Comparison of ENCODE assay signal across 8 cellular contexts in genomic region chr5:95870105-95870672, GRCh38. TPM values are rescaled to one million over a fixed set of nuclear protein-coding genes. Genes with fewer than 3 reads are reported as not detected.
DNase-seq lines count a peak whose midpoint lies in the region; ATAC-seq and TF ChIP-seq lines count a peak whose summit lies in the region.

No MANE protein-coding gene starts in this region.

- no peak overlapping the region for H3K27ac Mint-ChIP-seq in WTC11

- no peak overlapping the region for H3K4me3 ChIP-seq in SK-N-SH (ENCODE audit: low read depth in 2 of 2, low read length in 1 of 2)
- H3K4me3 ChIP-seq in coronary artery, result no peak overlapping the region

- no peaks in the 10 kb centered on the region for H3K9me2 ChIP-seq in SK-N-SH

- TF ChIP-seq EP300 in SK-N-SH (IDR thresholded peaks at IDR 0.05; ENCODE audit: borderline replicate concordance in 1 of 2, low read depth in 1 of 2, low read length in 1 of 2), result no peak

- DNase-seq in SK-N-SH (no peak), coronary artery (ENCODE audit: low spot score) (no peak), WTC11 (ENCODE audit: low spot score) (no peak), NCI-H1048 (lab: John Stamatoyannopoulos, UW) (no peak), EL (no peak)
- DNase-seq in stimulated activated CD4-positive, alpha-beta T cell treated with anti-CD3 and anti-CD28 coated beads, Interleukin-12 subunit alpha, Interleukin-12 subunit beta, amount 100 ng/mL, for 48 hours (ENCODE audit: low read depth in 2 of 3, low spot score in 1 of 3), result peak; percentile 42 to 53 (median 48)

- no peaks in the 10 kb centered on the region for H4K20me1 ChIP-seq in SK-N-SH (ENCODE audit: insufficient read depth)

- 80% methylated on average over 1 of the region's 1 CpG for WGBS in SK-N-SH (ENCODE audit: low lambda C conversion rate)

- POLR2A ChIA-PET in SK-N-SH (lab: Yijun Ruan, JAX), result no interaction called here
- POLR2A ChIA-PET in WTC11 (lab: Charles Lee), result no interaction called here

- no peaks in the 10 kb centered on the region for H3K27me3 Mint-ChIP-seq in WTC11 (ENCODE audit: low read depth)

- H3K9ac ChIP-seq in SK-N-SH, result peak overlapping the region; percentile 49; the same call in 1 of the 2 replicates

- H3K9me3 Mint-ChIP-seq in WTC11, result peaks cover 10% of the 10 kb centered on the region

- H3F3A ChIP-seq in SK-N-SH (replicated peaks; ENCODE audit: insufficient read depth), result peaks cover 31% of the 10 kb centered on the region

- no peaks in the 10 kb centered on the region for H3K9me3 ChIP-seq in SK-N-SH

- H3K4me1 ChIP-seq in SK-N-SH (ENCODE audit: control insufficient read depth in 1 of 2, insufficient read depth in 2 of 2, low read depth in 1 of 2, low read length in 1 of 2), result peaks cover 0 to 18% of the 10 kb centered on the region in 2 experiments; a peak in 1 of 4 replicates

- H3K4me3 Mint-ChIP-seq in WTC11, result no peak overlapping the region

- 0 out of 2 replicates have a peak, but pooled peaks cover 5% of the 10 kb centered on the region for H3K4me1 Mint-ChIP-seq in WTC11

- H3K36me3 Mint-ChIP-seq in WTC11, result no peaks in the 10 kb centered on the region

- no peaks in the 10 kb centered on the region for H3K36me3 ChIP-seq in SK-N-SH (replicated peaks in 1 of 2; ENCODE audit: control insufficient read depth in 1 of 2, insufficient read depth in 2 of 2, low read length in 1 of 2)

- no peaks in the 10 kb centered on the region for H3K79me2 ChIP-seq in SK-N-SH (ENCODE audit: insufficient read depth)

- no peak for TF ChIP-seq RAD21 in SK-N-SH (IDR thresholded peaks at IDR 0.05; ENCODE audit: low read length)

- ATAC-seq in GM18520 (IDR thresholded peaks at IDR 0.05; ENCODE audit: unreplicated experiment) (peak; percentile 54), HG02852 (IDR thresholded peaks at IDR 0.05; ENCODE audit: unreplicated experiment) (peak; percentile 62), WTC11 (no peak)

- peak overlapping the region in 1 of 2 experiments; percentile 74; a peak in 2 of 4 replicates for H3K27ac ChIP-seq in SK-N-SH (ENCODE audit: low read depth in 2 of 2, low read length in 1 of 2)
- H3K27ac ChIP-seq in coronary artery, result peak overlapping the region; percentile 29 to 74

- CTCF ChIA-PET in SK-N-SH (lab: Yijun Ruan, JAX) (interaction anchor here (0.8 to 2.8 kb wide), 5 partner anchors 7 to 475 kb away, joined by 3 to 12 read pairs (median 3); no protein-coding TSS in a partner anchor), WTC11 (lab: Charles Lee) (interaction anchor here (1.1 kb wide), 1 partner anchor 466 kb away, joined by 3 read pairs; no protein-coding TSS in a partner anchor)

- no peak overlapping the region; the same call in 1 of the 2 replicates for H2AFZ ChIP-seq in SK-N-SH (ENCODE audit: low read depth)

- H3K27me3 ChIP-seq in SK-N-SH (ENCODE audit: insufficient read depth), result no peaks in the 10 kb centered on the region

- H3K4me2 ChIP-seq in SK-N-SH, result peak overlapping the region; percentile 34; the same call in 1 of the 2 replicates

- TF ChIP-seq CTCF in SK-N-SH (IDR thresholded peaks at IDR 0.05) (no peak), coronary artery (IDR thresholded peaks at IDR 0.05) (no peak), WTC11 (IDR thresholded peaks at IDR 0.05) (no peak)

TF ChIP-seq in SK-N-SH, 30 proteins besides CTCF, POLR2A, EP300 and RAD21:
- TF ChIP-seq MAX (IDR thresholded peaks at IDR 0.05; ENCODE audit: low read depth), result no peak
- peak; percentile 52; the same call in 1 of the 2 replicates for TF ChIP-seq FOSL2 (IDR thresholded peaks at IDR 0.05; ENCODE audit: borderline replicate concordance, low read depth)
- no peak for TF ChIP-seq MXI1 (IDR thresholded peaks at IDR 0.05; ENCODE audit: low read depth, low read length)
- no peak for TF ChIP-seq PBX3 (IDR thresholded peaks at IDR 0.05)

TF ChIP-seq in WTC11, 78 proteins besides CTCF, POLR2A, EP300 and RAD21 (continues in another document):
- no peak for TF ChIP-seq SP1 (CRISPR knock-in tag; conservative IDR thresholded peaks at IDR 0.05)
- TF ChIP-seq FOXK1 (CRISPR knock-in tag; IDR thresholded peaks at IDR 0.05), result no peak
- TF ChIP-seq, protein P1, sequence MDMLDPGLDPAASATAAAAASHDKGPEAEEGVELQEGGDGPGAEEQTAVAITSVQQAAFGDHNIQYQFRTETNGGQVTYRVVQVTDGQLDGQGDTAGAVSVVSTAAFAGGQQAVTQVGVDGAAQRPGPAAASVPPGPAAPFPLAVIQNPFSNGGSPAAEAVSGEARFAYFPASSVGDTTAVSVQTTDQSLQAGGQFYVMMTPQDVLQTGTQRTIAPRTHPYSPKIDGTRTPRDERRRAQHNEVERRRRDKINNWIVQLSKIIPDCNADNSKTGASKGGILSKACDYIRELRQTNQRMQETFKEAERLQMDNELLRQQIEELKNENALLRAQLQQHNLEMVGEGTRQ (CRISPR knock-in tag; IDR thresholded peaks at IDR 0.05), result no peak
- TF ChIP-seq, protein P2, sequence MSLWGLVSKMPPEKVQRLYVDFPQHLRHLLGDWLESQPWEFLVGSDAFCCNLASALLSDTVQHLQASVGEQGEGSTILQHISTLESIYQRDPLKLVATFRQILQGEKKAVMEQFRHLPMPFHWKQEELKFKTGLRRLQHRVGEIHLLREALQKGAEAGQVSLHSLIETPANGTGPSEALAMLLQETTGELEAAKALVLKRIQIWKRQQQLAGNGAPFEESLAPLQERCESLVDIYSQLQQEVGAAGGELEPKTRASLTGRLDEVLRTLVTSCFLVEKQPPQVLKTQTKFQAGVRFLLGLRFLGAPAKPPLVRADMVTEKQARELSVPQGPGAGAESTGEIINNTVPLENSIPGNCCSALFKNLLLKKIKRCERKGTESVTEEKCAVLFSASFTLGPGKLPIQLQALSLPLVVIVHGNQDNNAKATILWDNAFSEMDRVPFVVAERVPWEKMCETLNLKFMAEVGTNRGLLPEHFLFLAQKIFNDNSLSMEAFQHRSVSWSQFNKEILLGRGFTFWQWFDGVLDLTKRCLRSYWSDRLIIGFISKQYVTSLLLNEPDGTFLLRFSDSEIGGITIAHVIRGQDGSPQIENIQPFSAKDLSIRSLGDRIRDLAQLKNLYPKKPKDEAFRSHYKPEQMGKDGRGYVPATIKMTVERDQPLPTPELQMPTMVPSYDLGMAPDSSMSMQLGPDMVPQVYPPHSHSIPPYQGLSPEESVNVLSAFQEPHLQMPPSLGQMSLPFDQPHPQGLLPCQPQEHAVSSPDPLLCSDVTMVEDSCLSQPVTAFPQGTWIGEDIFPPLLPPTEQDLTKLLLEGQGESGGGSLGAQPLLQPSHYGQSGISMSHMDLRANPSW (CRISPR knock-in tag; conservative IDR thresholded peaks at IDR 0.05; ENCODE audit: low read depth), result no peak
- no peak for TF ChIP-seq KAT7 (CRISPR knock-in tag; IDR thresholded peaks at IDR 0.05; ENCODE audit: borderline replicate concordance)
- no peak for TF ChIP-seq TCF7 (CRISPR knock-in tag; IDR thresholded peaks at IDR 0.05; ENCODE audit: low read depth)
- TF ChIP-seq, protein P3, sequence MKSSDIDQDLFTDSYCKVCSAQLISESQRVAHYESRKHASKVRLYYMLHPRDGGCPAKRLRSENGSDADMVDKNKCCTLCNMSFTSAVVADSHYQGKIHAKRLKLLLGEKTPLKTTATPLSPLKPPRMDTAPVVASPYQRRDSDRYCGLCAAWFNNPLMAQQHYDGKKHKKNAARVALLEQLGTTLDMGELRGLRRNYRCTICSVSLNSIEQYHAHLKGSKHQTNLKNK (CRISPR knock-in tag; IDR thresholded peaks at IDR 0.05), result no peak
- TF ChIP-seq ZNF396 (CRISPR knock-in tag; IDR thresholded peaks at IDR 0.05; ENCODE audit: borderline replicate concordance), result no peak
- TF ChIP-seq FOXJ3 (CRISPR knock-in tag; IDR thresholded peaks at IDR 0.05; ENCODE audit: borderline replicate concordance), result no peak
- no peak for TF ChIP-seq ATF6 (CRISPR knock-in tag; IDR thresholded peaks at IDR 0.05)
- TF ChIP-seq, protein P4, sequence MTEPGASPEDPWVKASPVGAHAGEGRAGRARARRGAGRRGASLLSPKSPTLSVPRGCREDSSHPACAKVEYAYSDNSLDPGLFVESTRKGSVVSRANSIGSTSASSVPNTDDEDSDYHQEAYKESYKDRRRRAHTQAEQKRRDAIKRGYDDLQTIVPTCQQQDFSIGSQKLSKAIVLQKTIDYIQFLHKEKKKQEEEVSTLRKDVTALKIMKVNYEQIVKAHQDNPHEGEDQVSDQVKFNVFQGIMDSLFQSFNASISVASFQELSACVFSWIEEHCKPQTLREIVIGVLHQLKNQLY (CRISPR knock-in tag; IDR thresholded peaks at IDR 0.05), result no peak
- no peak for TF ChIP-seq NFE2L1 (CRISPR knock-in tag; IDR thresholded peaks at IDR 0.05)
- no peak for TF ChIP-seq CREM (CRISPR knock-in tag; IDR thresholded peaks at IDR 0.05)
- TF ChIP-seq TEAD1 (CRISPR knock-in tag; IDR thresholded peaks at IDR 0.05), result no peak
- no peak for TF ChIP-seq MXD4 (CRISPR knock-in tag; IDR thresholded peaks at IDR 0.05; ENCODE audit: borderline replicate concordance)
- no peak for TF ChIP-seq OVOL2 (CRISPR knock-in tag; IDR thresholded peaks at IDR 0.05; ENCODE audit: borderline replicate concordance)

RNA-seq across cellular contexts. Expression of gene GLRX, which starts 47.7 kb away (rescaled TPM):
- polyA plus RNA-seq in SK-N-SH (2012; rRNA removed), result 40.0 and 50.9 TPM in 2 replicates
- polyA plus RNA-seq in SK-N-SH (2012; cell fraction: cytosol; rRNA removed), result 49.0 and 49.6 TPM in 2 replicates
- 14.3 and 23.7 TPM in 2 replicates for polyA plus RNA-seq in SK-N-SH (2012; cell fraction: nucleus; rRNA removed)
- total RNA-seq in WTC11 (2021), result 15.9 to 21.0 TPM (median 19.2 TPM) in 3 replicates

Comparison
In these comparisons a context has a peak if more than half of its experiments do, and no peak if none do; other contexts are left out.
1. DNase-seq: peak in stimulated activated CD4-positive, alpha-beta T cell treated with anti-CD3 and anti-CD28 coated beads, Interleukin-12 subunit alpha, Interleukin-12 subunit beta, amount 100 ng/mL, for 48 hours (3 of 3); none in SK-N-SH (single experiment), coronary artery (single experiment), WTC11 (single experiment), NCI-H1048 (single experiment) and EL (single experiment).